In genomic region chrX:71111141-71111843, GRCh38 we compare ENCODE assay signal across 1 cellular context.
TF ChIP-seq lines count a peak whose summit lies in the region.

IL2RG (minus strand) TSS chrX:71111577; CDS start chrX:71111539, 38 bp downstream.

TF ChIP-seq in GM12878, 131 proteins besides CTCF, POLR2A, EP300 and RAD21 (continued from another document and continues in another):
- no peak; the same call in none of the 2 replicates for TF ChIP-seq WRNIP1 (IDR thresholded peaks at IDR 0.05; ENCODE audit: borderline replicate concordance, low read depth, low read length)
- TF ChIP-seq YY1 (IDR thresholded peaks at IDR 0.05; ENCODE audit: low read depth, low read length), result peak; percentile 87
- TF ChIP-seq, protein P1, sequence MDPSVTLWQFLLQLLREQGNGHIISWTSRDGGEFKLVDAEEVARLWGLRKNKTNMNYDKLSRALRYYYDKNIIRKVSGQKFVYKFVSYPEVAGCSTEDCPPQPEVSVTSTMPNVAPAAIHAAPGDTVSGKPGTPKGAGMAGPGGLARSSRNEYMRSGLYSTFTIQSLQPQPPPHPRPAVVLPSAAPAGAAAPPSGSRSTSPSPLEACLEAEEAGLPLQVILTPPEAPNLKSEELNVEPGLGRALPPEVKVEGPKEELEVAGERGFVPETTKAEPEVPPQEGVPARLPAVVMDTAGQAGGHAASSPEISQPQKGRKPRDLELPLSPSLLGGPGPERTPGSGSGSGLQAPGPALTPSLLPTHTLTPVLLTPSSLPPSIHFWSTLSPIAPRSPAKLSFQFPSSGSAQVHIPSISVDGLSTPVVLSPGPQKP (IDR thresholded peaks at IDR 0.05; ENCODE audit: low read depth, low read length), result peak; percentile 85; the same call in 1 of the 2 replicates
- TF ChIP-seq USF1 (IDR thresholded peaks at IDR 0.05; ENCODE audit: borderline replicate concordance, extremely low read length, insufficient read depth, low read depth, low read length), result no peak
- peak; percentile 94 for TF ChIP-seq RELA (IDR thresholded peaks at IDR 0.05; ENCODE audit: borderline replicate concordance, partially characterized antibody)
- no peak for TF ChIP-seq YBX1 (IDR thresholded peaks at IDR 0.05)
- TF ChIP-seq MAX (IDR thresholded peaks at IDR 0.05; ENCODE audit: low read depth, low read length), result no peak
- TF ChIP-seq CBFB (IDR thresholded peaks at IDR 0.05; ENCODE audit: low read depth), result peak; percentile 69; the same call in 1 of the 2 replicates
- TF ChIP-seq DPF2 (IDR thresholded peaks at IDR 0.05), result no peak
- no peak for TF ChIP-seq RBBP5 (conservative IDR thresholded peaks at IDR 0.05)
- peak; percentile 36; the same call in 1 of the 2 replicates for TF ChIP-seq BACH1 (IDR thresholded peaks at IDR 0.05; ENCODE audit: borderline replicate concordance)
- no peak for TF ChIP-seq USF2 (IDR thresholded peaks at IDR 0.05; ENCODE audit: borderline replicate concordance, low read depth, low read length)
- peak; percentile 34; the same call in 1 of the 2 replicates for TF ChIP-seq ZBTB40 (IDR thresholded peaks at IDR 0.05; ENCODE audit: borderline replicate concordance)
- TF ChIP-seq SP1 (IDR thresholded peaks at IDR 0.05; ENCODE audit: low read depth, low read length), result peak; percentile 40
- TF ChIP-seq CEBPZ (IDR thresholded peaks at IDR 0.05; ENCODE audit: low read depth, low read length), result no peak
- TF ChIP-seq, protein P2, sequence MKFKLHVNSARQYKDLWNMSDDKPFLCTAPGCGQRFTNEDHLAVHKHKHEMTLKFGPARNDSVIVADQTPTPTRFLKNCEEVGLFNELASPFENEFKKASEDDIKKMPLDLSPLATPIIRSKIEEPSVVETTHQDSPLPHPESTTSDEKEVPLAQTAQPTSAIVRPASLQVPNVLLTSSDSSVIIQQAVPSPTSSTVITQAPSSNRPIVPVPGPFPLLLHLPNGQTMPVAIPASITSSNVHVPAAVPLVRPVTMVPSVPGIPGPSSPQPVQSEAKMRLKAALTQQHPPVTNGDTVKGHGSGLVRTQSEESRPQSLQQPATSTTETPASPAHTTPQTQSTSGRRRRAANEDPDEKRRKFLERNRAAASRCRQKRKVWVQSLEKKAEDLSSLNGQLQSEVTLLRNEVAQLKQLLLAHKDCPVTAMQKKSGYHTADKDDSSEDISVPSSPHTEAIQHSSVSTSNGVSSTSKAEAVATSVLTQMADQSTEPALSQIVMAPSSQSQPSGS (IDR thresholded peaks at IDR 0.05; ENCODE audit: low read length), result no peak
- peak; percentile 91; the same call in 1 of the 2 replicates for TF ChIP-seq PML (IDR thresholded peaks at IDR 0.05; ENCODE audit: low read length)
- TF ChIP-seq IRF4 (IDR thresholded peaks at IDR 0.05; ENCODE audit: low read depth, low read length), result 0 out of 2 replicates have a peak, but pooled peaks have one; percentile 14
- no peak for TF ChIP-seq RAD51 (IDR thresholded peaks at IDR 0.05)
- no peak for TF ChIP-seq HDAC6 (IDR thresholded peaks at IDR 0.05; ENCODE audit: unreplicated experiment)
- TF ChIP-seq, protein P3, sequence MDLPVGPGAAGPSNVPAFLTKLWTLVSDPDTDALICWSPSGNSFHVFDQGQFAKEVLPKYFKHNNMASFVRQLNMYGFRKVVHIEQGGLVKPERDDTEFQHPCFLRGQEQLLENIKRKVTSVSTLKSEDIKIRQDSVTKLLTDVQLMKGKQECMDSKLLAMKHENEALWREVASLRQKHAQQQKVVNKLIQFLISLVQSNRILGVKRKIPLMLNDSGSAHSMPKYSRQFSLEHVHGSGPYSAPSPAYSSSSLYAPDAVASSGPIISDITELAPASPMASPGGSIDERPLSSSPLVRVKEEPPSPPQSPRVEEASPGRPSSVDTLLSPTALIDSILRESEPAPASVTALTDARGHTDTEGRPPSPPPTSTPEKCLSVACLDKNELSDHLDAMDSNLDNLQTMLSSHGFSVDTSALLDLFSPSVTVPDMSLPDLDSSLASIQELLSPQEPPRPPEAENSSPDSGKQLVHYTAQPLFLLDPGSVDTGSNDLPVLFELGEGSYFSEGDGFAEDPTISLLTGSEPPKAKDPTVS (IDR thresholded peaks at IDR 0.05; ENCODE audit: low read depth, low read length), result no peak
- TF ChIP-seq KDM1A (IDR thresholded peaks at IDR 0.05; ENCODE audit: borderline replicate concordance), result no peak
- no peak for TF ChIP-seq KLF5 (IDR thresholded peaks at IDR 0.05; ENCODE audit: partially characterized antibody)
- no peak for TF ChIP-seq NR2F1 (conservative IDR thresholded peaks at IDR 0.05)
- TF ChIP-seq SRF (IDR thresholded peaks at IDR 0.05; ENCODE audit: low read depth in 2 of 2, low read length in 2 of 2), result no peak
- TF ChIP-seq, protein P4, sequence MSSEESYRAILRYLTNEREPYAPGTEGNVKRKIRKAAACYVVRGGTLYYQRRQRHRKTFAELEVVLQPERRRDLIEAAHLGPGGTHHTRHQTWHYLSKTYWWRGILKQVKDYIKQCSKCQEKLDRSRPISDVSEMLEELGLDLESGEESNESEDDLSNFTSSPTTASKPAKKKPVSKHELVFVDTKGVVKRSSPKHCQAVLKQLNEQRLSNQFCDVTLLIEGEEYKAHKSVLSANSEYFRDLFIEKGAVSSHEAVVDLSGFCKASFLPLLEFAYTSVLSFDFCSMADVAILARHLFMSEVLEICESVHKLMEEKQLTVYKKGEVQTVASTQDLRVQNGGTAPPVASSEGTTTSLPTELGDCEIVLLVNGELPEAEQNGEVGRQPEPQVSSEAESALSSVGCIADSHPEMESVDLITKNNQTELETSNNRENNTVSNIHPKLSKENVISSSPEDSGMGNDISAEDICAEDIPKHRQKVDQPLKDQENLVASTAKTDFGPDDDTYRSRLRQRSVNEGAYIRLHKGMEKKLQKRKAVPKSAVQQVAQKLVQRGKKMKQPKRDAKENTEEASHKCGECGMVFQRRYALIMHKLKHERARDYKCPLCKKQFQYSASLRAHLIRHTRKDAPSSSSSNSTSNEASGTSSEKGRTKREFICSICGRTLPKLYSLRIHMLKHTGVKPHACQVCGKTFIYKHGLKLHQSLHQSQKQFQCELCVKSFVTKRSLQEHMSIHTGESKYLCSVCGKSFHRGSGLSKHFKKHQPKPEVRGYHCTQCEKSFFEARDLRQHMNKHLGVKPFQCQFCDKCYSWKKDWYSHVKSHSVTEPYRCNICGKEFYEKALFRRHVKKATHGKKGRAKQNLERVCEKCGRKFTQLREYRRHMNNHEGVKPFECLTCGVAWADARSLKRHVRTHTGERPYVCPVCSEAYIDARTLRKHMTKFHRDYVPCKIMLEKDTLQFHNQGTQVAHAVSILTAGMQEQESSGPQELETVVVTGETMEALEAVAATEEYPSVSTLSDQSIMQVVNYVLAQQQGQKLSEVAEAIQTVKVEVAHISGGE (CRISPR knock-in tag; IDR thresholded peaks at IDR 0.05), result no peak
- TF ChIP-seq BMI1 (IDR thresholded peaks at IDR 0.05; ENCODE audit: borderline replicate concordance), result no peak
- TF ChIP-seq IRF5 (IDR thresholded peaks at IDR 0.05; ENCODE audit: borderline replicate concordance), result no peak
- no peak for TF ChIP-seq FOXM1 (IDR thresholded peaks at IDR 0.05; ENCODE audit: low read depth, low read length)
- no peak for TF ChIP-seq RB1 (IDR thresholded peaks at IDR 0.05; ENCODE audit: borderline replicate concordance)
- TF ChIP-seq, protein P5, sequence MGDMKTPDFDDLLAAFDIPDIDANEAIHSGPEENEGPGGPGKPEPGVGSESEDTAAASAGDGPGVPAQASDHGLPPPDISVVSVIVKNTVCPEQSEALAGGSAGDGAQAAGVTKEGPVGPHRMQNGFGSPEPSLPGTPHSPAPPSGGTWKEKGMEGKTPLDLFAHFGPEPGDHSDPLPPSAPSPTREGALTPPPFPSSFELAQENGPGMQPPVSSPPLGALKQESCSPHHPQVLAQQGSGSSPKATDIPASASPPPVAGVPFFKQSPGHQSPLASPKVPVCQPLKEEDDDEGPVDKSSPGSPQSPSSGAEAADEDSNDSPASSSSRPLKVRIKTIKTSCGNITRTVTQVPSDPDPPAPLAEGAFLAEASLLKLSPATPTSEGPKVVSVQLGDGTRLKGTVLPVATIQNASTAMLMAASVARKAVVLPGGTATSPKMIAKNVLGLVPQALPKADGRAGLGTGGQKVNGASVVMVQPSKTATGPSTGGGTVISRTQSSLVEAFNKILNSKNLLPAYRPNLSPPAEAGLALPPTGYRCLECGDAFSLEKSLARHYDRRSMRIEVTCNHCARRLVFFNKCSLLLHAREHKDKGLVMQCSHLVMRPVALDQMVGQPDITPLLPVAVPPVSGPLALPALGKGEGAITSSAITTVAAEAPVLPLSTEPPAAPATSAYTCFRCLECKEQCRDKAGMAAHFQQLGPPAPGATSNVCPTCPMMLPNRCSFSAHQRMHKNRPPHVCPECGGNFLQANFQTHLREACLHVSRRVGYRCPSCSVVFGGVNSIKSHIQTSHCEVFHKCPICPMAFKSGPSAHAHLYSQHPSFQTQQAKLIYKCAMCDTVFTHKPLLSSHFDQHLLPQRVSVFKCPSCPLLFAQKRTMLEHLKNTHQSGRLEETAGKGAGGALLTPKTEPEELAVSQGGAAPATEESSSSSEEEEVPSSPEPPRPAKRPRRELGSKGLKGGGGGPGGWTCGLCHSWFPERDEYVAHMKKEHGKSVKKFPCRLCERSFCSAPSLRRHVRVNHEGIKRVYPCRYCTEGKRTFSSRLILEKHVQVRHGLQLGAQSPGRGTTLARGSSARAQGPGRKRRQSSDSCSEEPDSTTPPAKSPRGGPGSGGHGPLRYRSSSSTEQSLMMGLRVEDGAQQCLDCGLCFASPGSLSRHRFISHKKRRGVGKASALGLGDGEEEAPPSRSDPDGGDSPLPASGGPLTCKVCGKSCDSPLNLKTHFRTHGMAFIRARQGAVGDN (IDR thresholded peaks at IDR 0.05), result peak; percentile 65; the same call in 1 of the 2 replicates
- no peak for TF ChIP-seq TBL1XR1 (IDR thresholded peaks at IDR 0.05; ENCODE audit: low read depth, low read length)
